1 cellular context compared by ENCODE assay signal in genomic region chr7:151028131-151028947, GRCh38.
TF ChIP-seq lines count a peak whose summit lies in the region.

TSS of gene ABCB8 (plus strand) at chr7:151028450. CDS start at chr7:151028516, 66 bp downstream.

TF ChIP-seq in K562, 482 proteins besides CTCF, POLR2A, EP300 and RAD21 (continued from another document and continues in another):
- TF ChIP-seq E2F5 (CRISPR knock-in tag; IDR thresholded peaks at IDR 0.05) (no peak), ZKSCAN1 (IDR thresholded peaks at IDR 0.05; ENCODE audit: low read depth, low read length) (peak; percentile 47; the same call in 1 of the 2 replicates), ZNF143 (CRISPR knock-in tag; IDR thresholded peaks at IDR 0.05) (peak; percentile 95), ZBED1 (IDR thresholded peaks at IDR 0.05) (peak; percentile 46; the same call in 1 of the 2 replicates), SUPT5H (IDR thresholded peaks at IDR 0.05) (peak; percentile 71), ZNF324 (CRISPR knock-in tag; IDR thresholded peaks at IDR 0.05) (no peak), GABPB2 (CRISPR knock-in tag; conservative IDR thresholded peaks at IDR 0.05) (no peak), EZH2 (IDR thresholded peaks at IDR 0.05; ENCODE audit: borderline replicate concordance, low read depth, low read length) (no peak), MITF (IDR thresholded peaks at IDR 0.05) (no peak), CEBPZ (IDR thresholded peaks at IDR 0.05; ENCODE audit: borderline replicate concordance, low read depth, low read length) (peak; percentile 94), ZNF766 (CRISPR knock-in tag; conservative IDR thresholded peaks at IDR 0.05) (peak; percentile 93), MCM7 (IDR thresholded peaks at IDR 0.05) (no peak), BRD4 (IDR thresholded peaks at IDR 0.05) (no peak), RBM25 (IDR thresholded peaks at IDR 0.05; ENCODE audit: low read depth, low read length, severe bottlenecking) (peak; percentile 98), ETV6 (IDR thresholded peaks at IDR 0.05; ENCODE audit: borderline replicate concordance in 1 of 2, low read depth in 2 of 2, low read length in 1 of 2) (0 out of 4 replicates have a peak, but pooled peaks of 1 of the 2 experiments have one; percentile 12), ETV6 (CRISPR knock-in tag; IDR thresholded peaks at IDR 0.05; ENCODE audit: borderline replicate concordance) (0 out of 2 replicates have a peak, but pooled peaks have one; percentile 48), SMAD1 (IDR thresholded peaks at IDR 0.05; ENCODE audit: low read depth, low read length, partially characterized antibody) (no peak), TBL1XR1 (IDR thresholded peaks at IDR 0.05; ENCODE audit: low read length in 2 of 2) (peak; percentile 85), ZNF134 (CRISPR knock-in tag; conservative IDR thresholded peaks at IDR 0.05) (no peak), MNT (conservative IDR thresholded peaks at IDR 0.05) (peak; percentile 96 to 98), ZNF830 (CRISPR knock-in tag; IDR thresholded peaks at IDR 0.05) (peak; percentile 76; the same call in 1 of the 2 replicates), ZNF518B (CRISPR knock-in tag; IDR thresholded peaks at IDR 0.05) (no peak), HNRNPH1 (optimal IDR thresholded peaks at IDR 0.05; ENCODE audit: low read depth, low read length) (no peak), THRB (CRISPR knock-in tag; conservative IDR thresholded peaks at IDR 0.05) (no peak), ZBTB5 (IDR thresholded peaks at IDR 0.05) (no peak), HDAC3 (IDR thresholded peaks at IDR 0.05; ENCODE audit: borderline replicate concordance, partially characterized antibody) (no peak), FOXM1 (IDR thresholded peaks at IDR 0.05; ENCODE audit: low read depth) (no peak), FOXM1 (CRISPR knock-in tag; IDR thresholded peaks at IDR 0.05; ENCODE audit: low read depth) (no peak), BRF1 (IDR thresholded peaks at IDR 0.05; ENCODE audit: borderline replicate concordance, extremely low read depth, insufficient read length) (no peak), SFPQ (IDR thresholded peaks at IDR 0.05; ENCODE audit: low read depth, low read length) (no peak), HINFP (tag; conservative IDR thresholded peaks at IDR 0.05; ENCODE audit: low read depth) (no peak), ETS2 (tag; IDR thresholded peaks at IDR 0.05; ENCODE audit: borderline replicate concordance, poor library complexity, severe bottlenecking) (no peak), HMGXB4 (CRISPR knock-in tag; IDR thresholded peaks at IDR 0.05) (peak; percentile 67; the same call in 1 of the 2 replicates), NCOR1 (IDR thresholded peaks at IDR 0.05) (peak; percentile 62), NCOA1 (IDR thresholded peaks at IDR 0.05; ENCODE audit: low read depth) (no peak)
